ENCODE assay signal across 1 cellular context in the genomic region with DNA sequence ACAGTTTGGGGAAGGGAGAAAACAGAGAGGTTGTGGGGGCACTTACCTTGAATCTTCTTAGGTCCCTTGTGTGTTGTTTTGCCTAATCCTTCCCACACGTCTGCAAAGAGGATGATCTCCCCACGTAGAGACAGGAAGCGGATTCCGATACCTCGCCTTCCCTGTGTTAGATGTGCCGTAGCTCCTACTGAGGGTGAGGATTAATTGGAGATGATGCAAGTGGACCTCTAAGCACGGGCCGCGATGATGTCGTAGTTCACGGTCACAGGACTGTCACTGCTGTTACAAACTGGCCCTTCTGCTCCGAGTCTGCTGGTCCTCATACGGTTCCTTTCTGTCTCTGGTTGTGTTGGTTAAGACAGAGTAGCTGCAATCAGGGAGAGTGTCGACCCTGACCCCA.
TF ChIP-seq lines count a peak whose summit lies in the region.

No MANE protein-coding gene starts in this region.

TF ChIP-seq in IMR-90, 13 proteins besides CTCF, POLR2A, EP300 and RAD21:
- TF ChIP-seq, protein P1, sequence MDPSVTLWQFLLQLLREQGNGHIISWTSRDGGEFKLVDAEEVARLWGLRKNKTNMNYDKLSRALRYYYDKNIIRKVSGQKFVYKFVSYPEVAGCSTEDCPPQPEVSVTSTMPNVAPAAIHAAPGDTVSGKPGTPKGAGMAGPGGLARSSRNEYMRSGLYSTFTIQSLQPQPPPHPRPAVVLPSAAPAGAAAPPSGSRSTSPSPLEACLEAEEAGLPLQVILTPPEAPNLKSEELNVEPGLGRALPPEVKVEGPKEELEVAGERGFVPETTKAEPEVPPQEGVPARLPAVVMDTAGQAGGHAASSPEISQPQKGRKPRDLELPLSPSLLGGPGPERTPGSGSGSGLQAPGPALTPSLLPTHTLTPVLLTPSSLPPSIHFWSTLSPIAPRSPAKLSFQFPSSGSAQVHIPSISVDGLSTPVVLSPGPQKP (IDR thresholded peaks at IDR 0.05; ENCODE audit: borderline replicate concordance, low read depth, low read length) = no peak
- TF ChIP-seq CEBPB (IDR thresholded peaks at IDR 0.05; ENCODE audit: low read depth, low read length) = no peak
- TF ChIP-seq RCOR1 (IDR thresholded peaks at IDR 0.05; ENCODE audit: insufficient replicate concordance, low read length) = no peak
- no peak for TF ChIP-seq BHLHE40 (IDR thresholded peaks at IDR 0.05; ENCODE audit: low read depth, low read length)
- TF ChIP-seq MXI1 (IDR thresholded peaks at IDR 0.05; ENCODE audit: borderline replicate concordance, low read depth, low read length) = no peak
- TF ChIP-seq SMC3 (IDR thresholded peaks at IDR 0.05; ENCODE audit: low read depth, low read length) = no peak
- TF ChIP-seq MAFK (IDR thresholded peaks at IDR 0.05; ENCODE audit: low read depth, low read length) = no peak
- TF ChIP-seq FOS (IDR thresholded peaks at IDR 0.05; ENCODE audit: low read depth, low read length) = no peak
- no peak for TF ChIP-seq NFE2L2 (IDR thresholded peaks at IDR 0.05; ENCODE audit: low read depth, low read length)
- TF ChIP-seq, protein P2, sequence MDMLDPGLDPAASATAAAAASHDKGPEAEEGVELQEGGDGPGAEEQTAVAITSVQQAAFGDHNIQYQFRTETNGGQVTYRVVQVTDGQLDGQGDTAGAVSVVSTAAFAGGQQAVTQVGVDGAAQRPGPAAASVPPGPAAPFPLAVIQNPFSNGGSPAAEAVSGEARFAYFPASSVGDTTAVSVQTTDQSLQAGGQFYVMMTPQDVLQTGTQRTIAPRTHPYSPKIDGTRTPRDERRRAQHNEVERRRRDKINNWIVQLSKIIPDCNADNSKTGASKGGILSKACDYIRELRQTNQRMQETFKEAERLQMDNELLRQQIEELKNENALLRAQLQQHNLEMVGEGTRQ (IDR thresholded peaks at IDR 0.05; ENCODE audit: low read depth, low read length) = no peak
- no peak for TF ChIP-seq CHD1 (IDR thresholded peaks at IDR 0.05; ENCODE audit: low read depth, low read length)
- TF ChIP-seq MAZ (IDR thresholded peaks at IDR 0.05; ENCODE audit: borderline replicate concordance, low read depth, low read length) = no peak
- TF ChIP-seq RFX5 (IDR thresholded peaks at IDR 0.05; ENCODE audit: low read depth, low read length) = no peak
